In the genomic region with DNA sequence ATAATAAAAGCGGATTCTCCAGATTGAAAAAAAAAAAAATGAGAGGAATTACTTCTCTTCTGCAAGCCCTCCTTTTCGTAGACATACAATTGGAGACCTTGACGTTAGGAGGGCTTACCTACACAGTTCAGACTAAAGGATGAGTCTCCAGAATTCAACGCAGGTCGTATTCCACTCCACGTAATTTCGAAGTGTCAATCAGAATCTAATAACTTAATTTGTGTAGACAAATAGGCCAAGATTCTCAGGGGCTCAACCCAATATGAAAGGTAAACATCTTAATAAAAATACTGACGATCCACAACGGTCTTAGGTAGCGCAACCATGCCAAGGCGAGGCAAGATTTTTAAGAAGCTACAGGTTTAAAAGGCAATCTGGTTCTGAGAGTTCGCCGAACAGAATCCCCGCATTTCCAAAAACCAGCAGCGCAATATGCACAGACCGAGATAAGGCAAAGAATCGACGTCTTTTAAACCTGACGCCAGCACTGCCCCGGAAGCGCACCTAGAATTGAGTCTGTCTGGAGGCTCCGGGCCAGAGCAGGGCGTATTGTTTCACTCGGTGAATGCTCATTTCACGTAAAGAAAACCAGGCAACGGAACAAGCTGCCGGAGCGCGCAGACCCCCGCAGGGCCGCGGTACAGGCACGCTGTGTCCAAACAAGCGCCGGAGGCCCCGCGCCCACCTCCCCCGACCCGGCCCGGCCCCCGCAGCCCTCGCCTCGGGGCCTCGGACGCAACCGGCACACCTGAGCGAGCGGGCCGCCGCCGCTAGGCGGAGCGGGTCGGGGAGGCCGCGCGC, we compare ENCODE assay signal across 8 cellular contexts. TPM values are rescaled to one million over a fixed set of nuclear protein-coding genes. Genes with fewer than 3 reads are reported as not detected.
DNase-seq lines count a peak whose midpoint lies in the region; ATAC-seq, FAIRE-seq and TF ChIP-seq lines count a peak whose summit lies in the region.

No MANE protein-coding gene starts in this region.

- H3K27me3 ChIP-seq in PC-3 (ENCODE audit: low read length) (no peaks in the 10 kb centered on the region), small intestine (ENCODE audit: control insufficient read depth in 2 of 2, insufficient read depth in 2 of 2, low read length in 2 of 2) (no peaks in the 10 kb centered on the region)

- 1% methylated on average over 38 to 57 of the region's 57 CpGs for WGBS in small intestine, 3 donors

- H3K79me2 ChIP-seq in PC-3 (ENCODE audit: low read length) = peaks cover 62% of the 10 kb centered on the region

- no TSS peak for BruUV-seq in PC-3 (replicated peaks; lab: Mats Ljungman, UMichigan)

- H3K9me3 ChIP-seq in PC-3 (ENCODE audit: low read length) (no peaks in the 10 kb centered on the region), iPS-18c (ENCODE audit: control insufficient read depth, insufficient read depth, low read length) (no peaks in the 10 kb centered on the region), small intestine (ENCODE audit: control insufficient read depth, low read depth) (no peaks in the 10 kb centered on the region)

- no peaks in the 10 kb centered on the region for H3F3A ChIP-seq in PC-3 (ENCODE audit: low read length, unreplicated experiment)

- in situ Hi-C loops in astrocyte of the spinal cord (cut with HindIII; ENCODE audit: low sequenced_read_pairs) = no loop called here

- H4K20me1 ChIP-seq in PC-3 (ENCODE audit: low read length) = no peaks in the 10 kb centered on the region

- H3K36me3 ChIP-seq in PC-3 (ENCODE audit: low read depth, low read length) = no peaks in the 10 kb centered on the region
- no peaks in the 10 kb centered on the region for H3K36me3 ChIP-seq in small intestine (ENCODE audit: control insufficient read depth in 2 of 2, insufficient read depth in 2 of 2, low read length in 2 of 2)

- FAIRE-seq in small intestine (lab: Jason Lieb, UNC) = no peak

- H2AFZ ChIP-seq in PC-3 (ENCODE audit: low read length) = peak overlapping the region; percentile 76

- POLR2A ChIA-PET in PC-3 (lab: Charles Lee; ENCODE audit: unreplicated experiment) = no interaction called here

- H3K4me2 ChIP-seq in PC-3 (ENCODE audit: low read length) = peak overlapping the region; percentile 97

- peak overlapping the region; percentile 20; the same call in 1 of the 2 replicates for H3K27ac ChIP-seq in PC-3 (ENCODE audit: low read length)
- H3K27ac ChIP-seq in small intestine (ENCODE audit: low read depth in 1 of 2, low read length in 1 of 2) = peak overlapping the region; percentile 68 to 94

- intact Hi-C loops in PC-3 (cut with micrococcal nuclease) = no loop called here

- DNase-seq in COLO668 (lab: John Stamatoyannopoulos, UW; ENCODE audit: unreplicated experiment) = peak; percentile 61
- peak; percentile 27 for DNase-seq in PC-3
- DNase-seq in astrocyte of the spinal cord (ENCODE audit: low read depth, low spot score) = peak; percentile 40
- peak; percentile 65 for DNase-seq in small intestine
- DNase-seq in MV-4-11 (lab: John Stamatoyannopoulos, UW) = no peak

- no peak for TF ChIP-seq CTCF in PC-3 (conservative IDR thresholded peaks at IDR 0.05; ENCODE audit: low read depth, low read length)
- TF ChIP-seq CTCF in astrocyte of the spinal cord (IDR thresholded peaks at IDR 0.05; ENCODE audit: low read depth, low read length) = no peak

- no peaks in the 10 kb centered on the region for H3K9me2 ChIP-seq in PC-3 (replicated peaks; ENCODE audit: low read length)

- peaks cover 14% of the 10 kb centered on the region; the same call in 1 of the 2 replicates for H3K4me1 ChIP-seq in PC-3 (ENCODE audit: insufficient read depth, low read length)
- peaks cover 4 to 9% of the 10 kb centered on the region in 2 donors for H3K4me1 ChIP-seq in small intestine (ENCODE audit: control insufficient read depth in 2 of 2, insufficient read depth in 1 of 2, low read depth in 1 of 2, low read length in 1 of 2)

- peak; percentile 33 for ATAC-seq in GM19023 (IDR thresholded peaks at IDR 0.05; ENCODE audit: unreplicated experiment)
- ATAC-seq in HG03135 (IDR thresholded peaks at IDR 0.05; ENCODE audit: unreplicated experiment) = peak; percentile 41
- peak; percentile 46 for ATAC-seq in PC-3

- peak overlapping the region; percentile 99 for H3K4me3 ChIP-seq in PC-3 (ENCODE audit: low read length)
- H3K4me3 ChIP-seq in astrocyte of the spinal cord (ENCODE audit: low read depth, low read length) = peak overlapping the region; percentile 88
- peak overlapping the region; percentile 94 for H3K4me3 ChIP-seq in iPS-18c (ENCODE audit: insufficient read depth, low read depth, low read length)
- H3K4me3 ChIP-seq in small intestine (ENCODE audit: low read depth in 1 of 2, low read length in 2 of 2) = peak overlapping the region; percentile 86 to 99

- CTCF ChIA-PET in PC-3 (lab: Charles Lee) = interaction anchor here (1.3 kb wide), 1 partner anchor 71 kb away, joined by 6 read pairs; a partner anchor contains a TSS

- H3K9ac ChIP-seq in PC-3 (ENCODE audit: low read length) = peak overlapping the region; percentile 98

RNA-seq across cellular contexts. Expression of a gene that starts 0.6 kb away (rescaled TPM):
- total RNA-seq in PC-3 (2014; rRNA removed) = 56.1 and 56.6 TPM in 2 replicates
- polyA plus RNA-seq in small intestine = 10 to 100 TPM; 24.0 to 40.9 (median 30.4) TPM

RNA-seq across cellular contexts. Expression of a gene that starts 28.9 kb away (rescaled TPM):
- 9.7 and 13.3 TPM in 2 replicates for total RNA-seq in PC-3 (2014; rRNA removed)
- polyA plus RNA-seq in small intestine = 10 to 100 TPM in 1 of 3 donors, 1 to 10 TPM in 2; 7.1 to 11.3 (median 9.4) TPM

RNA-seq across cellular contexts. Expression of a gene that starts 29.0 kb away (rescaled TPM):
- total RNA-seq in PC-3 (2014; rRNA removed) = not detected in 2 replicates
- polyA plus RNA-seq in small intestine = 1 to 10 TPM in 1 of 3 donors, under 1 TPM in 1, not detected in 1; 0.72 to 2.0 TPM
